ENCODE assay signal across 8 cellular contexts in genomic region chr11:14519692-14520085, GRCh38. TPM values are rescaled to one million over a fixed set of nuclear protein-coding genes. Genes with fewer than 3 reads are reported as not detected.
DNase-seq lines count a peak whose midpoint lies in the region; ATAC-seq and TF ChIP-seq lines count a peak whose summit lies in the region.

No MANE protein-coding gene starts in this region.

- peaks cover 9% of the 10 kb centered on the region for H3K4me1 ChIP-seq in osteoblast (ENCODE audit: insufficient read depth, low read length)

- peak overlapping the region; percentile 99 for H3K4me2 ChIP-seq in osteoblast (ENCODE audit: insufficient read depth, low read length)

- no peaks in the 10 kb centered on the region for H3K27me3 ChIP-seq in osteoblast (ENCODE audit: insufficient read depth, low read length)

- peak overlapping the region; percentile 93 for H3K4me3 ChIP-seq in AG04449 (ENCODE audit: low read depth, low read length)
- H3K4me3 ChIP-seq in epithelial cell of proximal tubule (ENCODE audit: low read depth, low read length), result peak overlapping the region; percentile 67
- peak overlapping the region; percentile 80 for H3K4me3 ChIP-seq in osteoblast (ENCODE audit: insufficient read depth, low read length)

- in situ Hi-C loops in GM13977 (cut with MboI; ENCODE audit: low pct_unique_long_range_greater_than_20kb, low sequenced_read_pairs, unreplicated experiment), result no loop called here

- H3K79me2 ChIP-seq in osteoblast (ENCODE audit: insufficient read depth, low read length), result peaks cover 36% of the 10 kb centered on the region

- TF ChIP-seq CTCF in AG04449 (IDR thresholded peaks at IDR 0.05; ENCODE audit: insufficient read depth, low read length, missing control alignments), result no peak
- no peak for TF ChIP-seq CTCF in epithelial cell of proximal tubule (conservative IDR thresholded peaks at IDR 0.05; ENCODE audit: low read depth, low read length)
- TF ChIP-seq CTCF in osteoblast (IDR thresholded peaks at IDR 0.05; ENCODE audit: extremely low read depth, low read depth, low read length), result no peak
- TF ChIP-seq CTCF in GM13977 (IDR thresholded peaks at IDR 0.05; ENCODE audit: extremely low read depth, insufficient read depth, missing control alignments), result no peak

- H2AFZ ChIP-seq in osteoblast (ENCODE audit: low read length), result peak overlapping the region; percentile 71

- ATAC-seq in GM18520 (IDR thresholded peaks at IDR 0.05; ENCODE audit: unreplicated experiment) (peak; percentile 1), HG03175 (IDR thresholded peaks at IDR 0.05; ENCODE audit: unreplicated experiment) (peak; percentile 6)

- H3K36me3 ChIP-seq in osteoblast (ENCODE audit: insufficient read depth, low read length), result peaks cover 24% of the 10 kb centered on the region

- H3K27ac ChIP-seq in osteoblast (ENCODE audit: low read depth, low read length), result peak overlapping the region; percentile 88

- POLR2A ChIA-PET in AG04449 (lab: Yijun Ruan, JAX), result interaction anchor here (1.5 kb wide), 1 partner anchor 20 kb away, joined by 7 read pairs; the partner anchor contains the start of gene COPB1

- DNase-seq in AG04449 (ENCODE audit: low read depth, low spot score) (no peak), SW480 (ENCODE audit: low spot score) (peak; percentile 42), epithelial cell of proximal tubule (ENCODE audit: low read depth) (no peak), osteoblast (ENCODE audit: insufficient read length, low spot score, missing footprints) (no peak), GM13977 (ENCODE audit: low spot score) (no peak)
- no peak for DNase-seq in effector CD8-positive, alpha-beta T cell (lab: John Stamatoyannopoulos, UW)

- CTCF ChIA-PET in AG04449 (lab: Yijun Ruan, JAX), result interaction anchor here (1.1 kb wide), 1 partner anchor 19 kb away, joined by 5 read pairs; the partner anchor contains the start of gene COPB1

- no peaks in the 10 kb centered on the region for H4K20me1 ChIP-seq in osteoblast (ENCODE audit: insufficient read depth, low read length)

- no peaks in the 10 kb centered on the region for H3K9me3 ChIP-seq in osteoblast (ENCODE audit: low read depth, low read length)

RNA-seq across cellular contexts. Expression of gene PSMA1, which starts 0.5 kb away (rescaled TPM):
- 162 and 214 TPM in 2 replicates for total RNA-seq in epithelial cell of proximal tubule
- total RNA-seq in osteoblast, result 107 and 125 TPM in 2 replicates

RNA-seq across cellular contexts. Expression of gene COPB1, which starts 20.1 kb away (rescaled TPM):
- total RNA-seq in epithelial cell of proximal tubule (129 and 132 TPM in 2 replicates), osteoblast (245 and 257 TPM in 2 replicates)
